ENCODE assay signal across 23 cellular contexts in genomic region chr7:117603627-117604026, GRCh38.
DNase-seq lines count a peak whose midpoint lies in the region; ATAC-seq, FAIRE-seq and TF ChIP-seq lines count a peak whose summit lies in the region.
"Had no signal": no experiment of that assay in that cellular context is flagged by ENCODE, and none has a peak within 500 bp of the region (broad histone marks: within the 10 kb centered on the region; RNA-seq: fewer than 3 reads in every experiment).

No MANE protein-coding gene starts in this region.

- H3K36me3 ChIP-seq in KMS-11 (ENCODE audit: insufficient read depth) (no peaks in the 10 kb centered on the region), MM.1S (replicated peaks; ENCODE audit: insufficient read depth, low read length) (no peaks in the 10 kb centered on the region), GM12878 (ENCODE audit: control insufficient read depth in 2 of 2, insufficient read depth in 2 of 2, low read length in 1 of 2) (no peaks in the 10 kb centered on the region)
- H3K36me3 ChIP-seq: BE2C; BLaER1 treated with 17β-estradiol and CSF1 and Interleukin-3, amounts not matched to agents 10 nM and 100 nM had no signal

- H3K27me3 ChIP-seq in KMS-11 (ENCODE audit: insufficient read depth, low read depth) (no peaks in the 10 kb centered on the region), MM.1S (replicated peaks; ENCODE audit: insufficient read depth, low read length) (no peaks in the 10 kb centered on the region), GM12878 (replicated peaks in 1 of 2; ENCODE audit: control insufficient read depth in 2 of 2, insufficient read depth in 2 of 2, low read length in 1 of 2) (no peaks in the 10 kb centered on the region)
- H3K27me3 ChIP-seq: BE2C; BLaER1 treated with 17β-estradiol and CSF1 and Interleukin-3, amounts not matched to agents 10 nM and 100 nM had no signal

- H4K20me1 ChIP-seq in KMS-11 (ENCODE audit: insufficient read depth) (no peaks in the 10 kb centered on the region), MM.1S (ENCODE audit: insufficient read depth, low read length) (no peaks in the 10 kb centered on the region), GM12878 (ENCODE audit: control insufficient read depth, insufficient read depth) (no peaks in the 10 kb centered on the region)
- H4K20me1 ChIP-seq: BLaER1 treated with 17β-estradiol and CSF1 and Interleukin-3, amounts not matched to agents 10 nM and 100 nM had no signal

- BruUV-seq in GM12878 (replicated peaks; lab: Mats Ljungman, UMichigan) = no TSS peak

- no peak overlapping the region for H3K4me3 ChIP-seq in KMS-11 (IDR thresholded peaks at IDR 0.05; ENCODE audit: insufficient read depth, low read depth, low read length)
- peak overlapping the region; percentile 1; the same call in 1 of the 2 replicates for H3K4me3 ChIP-seq in MM.1S (ENCODE audit: low read length)
- no peak overlapping the region for H3K4me3 ChIP-seq in GM12878
- H3K4me3 ChIP-seq: A549; BLaER1 treated with 17β-estradiol and CSF1 and Interleukin-3, amounts not matched to agents 10 nM and 100 nM; GM23338 had no signal

- peaks cover 47% of the 10 kb centered on the region for H3K4me1 ChIP-seq in KMS-11 (ENCODE audit: low read depth, poor library complexity, severe bottlenecking)
- peaks cover 12% of the 10 kb centered on the region for H3K4me1 ChIP-seq in MM.1S (ENCODE audit: low read length)
- no peaks in the 10 kb centered on the region for H3K4me1 ChIP-seq in GM12878 (ENCODE audit: control insufficient read depth, insufficient read depth, low read length)
- H3K4me1 ChIP-seq: BE2C; BLaER1 treated with 17β-estradiol and CSF1 and Interleukin-3, amounts not matched to agents 10 nM and 100 nM had no signal

- FAIRE-seq in GM18507 (lab: Jason Lieb, UNC) (peak; percentile 15), GM12878 (lab: Jason Lieb, UNC) (no peak)
- FAIRE-seq: A549, D721Med, GM12892 had no signal

- H3K9ac ChIP-seq in KMS-11 = no peak overlapping the region
- H3K9ac ChIP-seq in MM.1S (ENCODE audit: low read length) = no peak overlapping the region
- no peak overlapping the region for H3K9ac ChIP-seq in GM12878 (ENCODE audit: control insufficient read depth, insufficient read depth, low read length)
- H3K9ac ChIP-seq: BLaER1 treated with 17β-estradiol and CSF1 and Interleukin-3, amounts not matched to agents 10 nM and 100 nM had no signal

- no peaks in the 10 kb centered on the region for H3K79me2 ChIP-seq in KMS-11 (ENCODE audit: insufficient read depth, low read depth)
- H3K79me2 ChIP-seq in MM.1S (ENCODE audit: low read length) = no peaks in the 10 kb centered on the region
- no peaks in the 10 kb centered on the region for H3K79me2 ChIP-seq in GM12878 (ENCODE audit: control insufficient read depth, insufficient read depth, low read length)

- peak overlapping the region; percentile 61 for H3K4me2 ChIP-seq in KMS-11
- H3K4me2 ChIP-seq in MM.1S (ENCODE audit: low read depth, low read length) = peak overlapping the region; percentile 53
- no peak overlapping the region for H3K4me2 ChIP-seq in GM12878 (ENCODE audit: control insufficient read depth, insufficient read depth)
- H3K4me2 ChIP-seq: A549; BLaER1 treated with 17β-estradiol and CSF1 and Interleukin-3, amounts not matched to agents 10 nM and 100 nM; GM23338 had no signal

- ATAC-seq in GM12878 (peak; percentile 74), GM21390 (IDR thresholded peaks at IDR 0.05; ENCODE audit: unreplicated experiment) (no peak), HG02885 (IDR thresholded peaks at IDR 0.05; ENCODE audit: poor library complexity, unreplicated experiment) (no peak)
- ATAC-seq: A549, GM23338, HCT116 had no signal

- peaks cover 13% of the 10 kb centered on the region for H3F3A ChIP-seq in MM.1S (ENCODE audit: insufficient read depth, low read length)

- TF ChIP-seq RAD21 in GM12878 (IDR thresholded peaks at IDR 0.05; ENCODE audit: insufficient read depth, low read depth, low read length) = no peak

- intact Hi-C loops in GM12878 (cut with micrococcal nuclease; ENCODE audit: unreplicated experiment) = no loop called here

- DNase-seq in GM18507 (ENCODE audit: extremely low spot score, insufficient read length, low read depth) (no peak), MM.1S (peak; percentile 97), GM12878 (ENCODE audit: low read depth, low spot score) (no peak), RKO (ENCODE audit: low spot score) (no peak)
- DNase-seq: 8988T; ACHN; AML-193; BE2C; CD4-positive, alpha-beta T cell; CD8-positive, alpha-beta memory T cell; DMS 273 treated with DMSO at 0.1 percent for 48 hours; DMS79; GF-D8; H9 had no signal

- no peaks in the 10 kb centered on the region for H3K9me3 ChIP-seq in MM.1S (replicated peaks; ENCODE audit: insufficient read depth, low read length)
- H3K9me3 ChIP-seq in GM12878 (replicated peaks; ENCODE audit: control insufficient read depth, insufficient read depth, low read length) = no peaks in the 10 kb centered on the region
- H3K9me3 ChIP-seq: A549; BE2C; BLaER1 treated with 17β-estradiol and CSF1 and Interleukin-3, amounts not matched to agents 10 nM and 100 nM had no signal

- SMC1A ChIA-PET in GM12878 (lab: Charles Lee; ENCODE audit: uncharacterized antibody, unreplicated experiment) = interaction anchor here (0.6 to 1.4 kb wide), 2 partner anchors 9 to 110 kb away, joined by 3 to 4 read pairs; no protein-coding TSS in a partner anchor

- CTCF ChIA-PET in GM12878 (lab: Yijun Ruan, JAX) = interaction anchor here (1.0 kb wide), 1 partner anchor 203 kb away, joined by 3 read pairs; no protein-coding TSS in a partner anchor

- WGBS in GM12878 (ENCODE audit: insufficient coverage, insufficient replicate concordance, low lambda C conversion rate, missing lambda C conversion rate) = 32% methylated on average over 4 of the region's 4 CpGs

- TF ChIP-seq CTCF in KMS-11 (conservative IDR thresholded peaks at IDR 0.05; ENCODE audit: low read depth, low read length) = no peak
- no peak for TF ChIP-seq CTCF in MM.1S (IDR thresholded peaks at IDR 0.05; ENCODE audit: low read length)
- no peak for TF ChIP-seq CTCF in GM12878 (IDR thresholded peaks at IDR 0.05 in 2 of 3, conservative IDR thresholded peaks at IDR 0.05 in 1 of 3; ENCODE audit: control insufficient read depth in 2 of 3, extremely low read depth in 1 of 3, insufficient read depth in 1 of 3, low read depth in 3 of 3, low read length in 3 of 3)

- H3K9me2 ChIP-seq in MM.1S (replicated peaks; ENCODE audit: insufficient read depth, low read length) = no peaks in the 10 kb centered on the region

- H2AFZ ChIP-seq in KMS-11 (ENCODE audit: low read depth) (no peak overlapping the region), MM.1S (ENCODE audit: low read length) (no peak overlapping the region), GM12878 (ENCODE audit: control insufficient read depth, low read depth, low read length) (no peak overlapping the region)
- H2AFZ ChIP-seq: GM23338 had no signal

- H3K27ac ChIP-seq in KMS-11 (peak overlapping the region; percentile 21; the same call in 1 of the 2 replicates), MM.1S (ENCODE audit: low read length) (peak overlapping the region; percentile 3; the same call in 1 of the 2 replicates), GM12878 (ENCODE audit: control insufficient read depth, insufficient read depth) (no peak overlapping the region)
- H3K27ac ChIP-seq: BLaER1 treated with 17β-estradiol and CSF1 and Interleukin-3, amounts not matched to agents 10 nM and 100 nM had no signal

- RAD21 ChIA-PET in GM12878 (lab: Charles Lee; ENCODE audit: unreplicated experiment) = no interaction called here

- in situ Hi-C loops in GM12878 (cut with MboI) = no loop called here

- no peak for TF ChIP-seq EP300 in GM12878 (IDR thresholded peaks at IDR 0.05; ENCODE audit: borderline replicate concordance in 1 of 2, control insufficient read depth in 1 of 2, low read depth in 2 of 2, low read length in 2 of 2)

- POLR2A ChIA-PET in GM12878 (lab: Charles Lee) = no interaction called here

- no peak for TF ChIP-seq POLR2A in GM12878 (IDR thresholded peaks at IDR 0.05; ENCODE audit: low read depth, low read length)

TF ChIP-seq in GM12878, 131 proteins besides CTCF, POLR2A, EP300 and RAD21:
- no peak for TF ChIP-seq ZSCAN29 (IDR thresholded peaks at IDR 0.05)
- peak in 1 of 2 experiments; percentile 28; a peak in 1 of 4 replicates for TF ChIP-seq BHLHE40 (IDR thresholded peaks at IDR 0.05; ENCODE audit: borderline replicate concordance in 1 of 2, low read depth in 2 of 2, low read length in 1 of 2)
- TF ChIP-seq, protein P1, sequence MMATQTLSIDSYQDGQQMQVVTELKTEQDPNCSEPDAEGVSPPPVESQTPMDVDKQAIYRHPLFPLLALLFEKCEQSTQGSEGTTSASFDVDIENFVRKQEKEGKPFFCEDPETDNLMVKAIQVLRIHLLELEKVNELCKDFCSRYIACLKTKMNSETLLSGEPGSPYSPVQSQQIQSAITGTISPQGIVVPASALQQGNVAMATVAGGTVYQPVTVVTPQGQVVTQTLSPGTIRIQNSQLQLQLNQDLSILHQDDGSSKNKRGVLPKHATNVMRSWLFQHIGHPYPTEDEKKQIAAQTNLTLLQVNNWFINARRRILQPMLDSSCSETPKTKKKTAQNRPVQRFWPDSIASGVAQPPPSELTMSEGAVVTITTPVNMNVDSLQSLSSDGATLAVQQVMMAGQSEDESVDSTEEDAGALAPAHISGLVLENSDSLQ (IDR thresholded peaks at IDR 0.05) = peak; percentile 42
- TF ChIP-seq KDM1A (IDR thresholded peaks at IDR 0.05; ENCODE audit: borderline replicate concordance) = no peak
- no peak for TF ChIP-seq ASH2L (IDR thresholded peaks at IDR 0.05; ENCODE audit: borderline replicate concordance, low read depth)
- no peak for TF ChIP-seq CBFB (IDR thresholded peaks at IDR 0.05; ENCODE audit: low read depth)
- TF ChIP-seq, protein P2, sequence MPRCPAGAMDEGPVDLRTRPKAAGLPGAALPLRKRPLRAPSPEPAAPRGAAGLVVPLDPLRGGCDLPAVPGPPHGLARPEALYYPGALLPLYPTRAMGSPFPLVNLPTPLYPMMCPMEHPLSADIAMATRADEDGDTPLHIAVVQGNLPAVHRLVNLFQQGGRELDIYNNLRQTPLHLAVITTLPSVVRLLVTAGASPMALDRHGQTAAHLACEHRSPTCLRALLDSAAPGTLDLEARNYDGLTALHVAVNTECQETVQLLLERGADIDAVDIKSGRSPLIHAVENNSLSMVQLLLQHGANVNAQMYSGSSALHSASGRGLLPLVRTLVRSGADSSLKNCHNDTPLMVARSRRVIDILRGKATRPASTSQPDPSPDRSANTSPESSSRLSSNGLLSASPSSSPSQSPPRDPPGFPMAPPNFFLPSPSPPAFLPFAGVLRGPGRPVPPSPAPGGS (IDR thresholded peaks at IDR 0.05; ENCODE audit: borderline replicate concordance, insufficient read depth, low read depth, low read length, poor library complexity, severe bottlenecking) = no peak
TF ChIP-seq in GM12878: peak in this region for 2.
